ENCODE assay signal across 16 cellular contexts in the genomic region with DNA sequence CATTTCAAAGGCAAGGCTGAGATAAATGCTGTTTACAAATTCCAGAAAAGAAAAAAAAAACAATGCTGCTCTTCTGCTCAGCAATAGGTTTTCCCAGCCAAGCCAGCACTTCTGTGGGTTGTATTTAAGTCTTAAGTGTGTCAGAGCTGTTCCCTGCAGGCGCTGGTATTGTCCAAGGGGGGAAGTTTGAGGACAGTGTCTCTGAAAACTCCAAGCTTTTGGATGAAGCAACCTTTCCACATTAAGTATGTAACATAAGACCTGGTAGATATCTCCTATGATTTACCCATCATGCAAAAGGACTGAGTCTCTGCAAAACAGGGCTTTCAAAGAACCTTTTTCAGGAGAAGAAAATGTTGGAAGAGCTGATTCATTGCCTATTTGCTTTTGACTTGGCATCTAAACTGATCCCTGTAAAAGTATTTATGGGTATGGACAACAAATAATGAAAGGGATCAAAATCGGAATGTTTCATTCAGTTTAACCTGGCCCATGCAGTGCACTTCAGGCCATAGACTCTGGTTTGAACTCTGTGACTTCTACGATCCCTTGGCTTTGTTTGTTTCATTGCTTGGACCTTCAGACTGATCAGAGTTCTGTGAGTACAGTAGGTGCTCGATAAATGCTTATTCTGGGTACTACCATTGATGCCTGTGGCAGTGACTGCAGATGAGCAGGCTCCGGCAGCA. TPM values are rescaled to one million over a fixed set of nuclear protein-coding genes. Genes with fewer than 3 reads are reported as not detected.
DNase-seq lines count a peak whose midpoint lies in the region; ATAC-seq and TF ChIP-seq lines count a peak whose summit lies in the region.
"Had no signal": no experiment of that assay in that cellular context is flagged by ENCODE, and none has a peak within 500 bp of the region (broad histone marks: within the 10 kb centered on the region; RNA-seq: fewer than 3 reads in every experiment).

No MANE protein-coding gene starts in this region.

- POLR2A ChIA-PET in WTC11 (lab: Charles Lee), result no interaction called here

- H3K4me3 ChIP-seq in GM23338 (no peak overlapping the region), right lobe of liver (no peak overlapping the region)
- no peak overlapping the region for H3K4me3 ChIP-seq in effector memory CD4-positive, alpha-beta T cell (ENCODE audit: insufficient read depth, low read depth, low read length, poor library complexity, severe bottlenecking)
- H3K4me3 ChIP-seq: BLaER1 had no signal

- H3K4me1 ChIP-seq in GM23338 (ENCODE audit: insufficient read depth) (no peaks in the 10 kb centered on the region), right lobe of liver (peaks cover 0 to 7% (median 0%) of the 10 kb centered on the region in 4 donors)
- no peaks in the 10 kb centered on the region for H3K4me1 ChIP-seq in effector memory CD4-positive, alpha-beta T cell (ENCODE audit: control insufficient read depth, insufficient read depth, low read length, poor library complexity, severe bottlenecking)

- ATAC-seq in GM23338 (no peak), WTC11 (no peak), right lobe of liver (peak; percentile 23 to 92 (median 74)), HG03108 (IDR thresholded peaks at IDR 0.05; ENCODE audit: unreplicated experiment) (no peak), GM18519 (IDR thresholded peaks at IDR 0.05; ENCODE audit: low FRiP score, unreplicated experiment) (no peak)

- H3K27ac ChIP-seq in C4-2B (peak overlapping the region; percentile 37; the same call in 1 of the 2 replicates), GM23338 (ENCODE audit: low read depth) (no peak overlapping the region), right lobe of liver (peak overlapping the region in 1 of 3 donors; percentile 31)
- H3K27ac ChIP-seq in effector memory CD4-positive, alpha-beta T cell (ENCODE audit: insufficient read depth, low read length, poor library complexity, severe bottlenecking), result no peak overlapping the region
- H3K27ac ChIP-seq: BLaER1 had no signal

- no peak for TF ChIP-seq CTCF in C4-2B (conservative IDR thresholded peaks at IDR 0.05)
- TF ChIP-seq CTCF in GM23338 (conservative IDR thresholded peaks at IDR 0.05; ENCODE audit: low read depth in 2 of 2), result no peak
- TF ChIP-seq CTCF in WTC11 (IDR thresholded peaks at IDR 0.05), result no peak
- no peak for TF ChIP-seq CTCF in right lobe of liver (IDR thresholded peaks at IDR 0.05)

- no peak overlapping the region for H3K4me2 ChIP-seq in GM23338
- H3K4me2 ChIP-seq: BLaER1 had no signal

- no peak for TF ChIP-seq POLR2A in right lobe of liver (IDR thresholded peaks at IDR 0.05)

- 62% methylated on average over 5 of the region's 5 CpGs for WGBS in right lobe of liver (ENCODE audit: insufficient coverage, low coverage, low lambda C conversion rate, missing lambda C conversion rate)

- no peaks in the 10 kb centered on the region for H3K36me3 ChIP-seq in GM23338 (ENCODE audit: insufficient read depth)
- no peaks in the 10 kb centered on the region for H3K36me3 ChIP-seq in right lobe of liver
- no peaks in the 10 kb centered on the region for H3K36me3 ChIP-seq in effector memory CD4-positive, alpha-beta T cell (ENCODE audit: control insufficient read depth, insufficient read depth, low read length)
- H3K36me3 ChIP-seq: BLaER1 had no signal

- CTCF ChIA-PET in WTC11 (lab: Charles Lee), result no interaction called here

- H3K36me3 Mint-ChIP-seq in GM23338 (ENCODE audit: low read depth) (peaks cover 6% of the 10 kb centered on the region; the same call in 2 of the 3 replicates), WTC11 (peaks cover 12% of the 10 kb centered on the region)
- H3K36me3 Mint-ChIP-seq: CD4-positive, CD25-positive, alpha-beta regulatory T cell had no signal

- H3K27me3 Mint-ChIP-seq in GM23338 (ENCODE audit: insufficient read depth, low read depth, poor library complexity), result no peaks in the 10 kb centered on the region
- H3K27me3 Mint-ChIP-seq in WTC11 (ENCODE audit: low read depth), result peaks cover 2% of the 10 kb centered on the region; the same call in 1 of the 2 replicates
- H3K27me3 Mint-ChIP-seq: CD4-positive, CD25-positive, alpha-beta regulatory T cell had no signal

- intact Hi-C loops in right lobe of liver (cut with DNase I), result no loop called here

- H3K9me3 Mint-ChIP-seq in GM23338 (peaks cover 19% of the 10 kb centered on the region), WTC11 (peaks cover 24% of the 10 kb centered on the region)

- H4K20me1 ChIP-seq in GM23338 (replicated peaks; ENCODE audit: insufficient read depth), result no peaks in the 10 kb centered on the region
- H4K20me1 ChIP-seq: BLaER1 had no signal

- H3K27me3 ChIP-seq in GM23338 (ENCODE audit: insufficient read depth) (no peaks in the 10 kb centered on the region), right lobe of liver (no peaks in the 10 kb centered on the region)
- no peaks in the 10 kb centered on the region for H3K27me3 ChIP-seq in effector memory CD4-positive, alpha-beta T cell (replicated peaks; ENCODE audit: control insufficient read depth, insufficient read depth, low read length, poor library complexity, severe bottlenecking)
- H3K27me3 ChIP-seq: BLaER1 had no signal

- no peaks in the 10 kb centered on the region for H3F3A ChIP-seq in GM23338 (replicated peaks; ENCODE audit: low read depth)

- no peak overlapping the region for H3K27ac Mint-ChIP-seq in GM23338
- peak overlapping the region; percentile 68; the same call in 1 of the 2 replicates for H3K27ac Mint-ChIP-seq in WTC11
- H3K27ac Mint-ChIP-seq: CD4-positive, CD25-positive, alpha-beta regulatory T cell had no signal

- no peaks in the 10 kb centered on the region for H3K9me3 ChIP-seq in right lobe of liver
- no peaks in the 10 kb centered on the region for H3K9me3 ChIP-seq in effector memory CD4-positive, alpha-beta T cell (ENCODE audit: control insufficient read depth, low read length)
- H3K9me3 ChIP-seq: BLaER1 had no signal

- H3K79me2 ChIP-seq in GM23338 (replicated peaks; ENCODE audit: insufficient read depth), result no peaks in the 10 kb centered on the region

- H3K9me2 ChIP-seq in GM23338 (ENCODE audit: insufficient read depth), result 0 out of 2 replicates have a peak, but pooled peaks cover 2% of the 10 kb centered on the region

- DNase-seq in GM23338 (ENCODE audit: low spot score) (peak; percentile 10), WTC11 (ENCODE audit: low spot score) (no peak), right lobe of liver (no peak)
- DNase-seq in effector memory CD4-positive, alpha-beta T cell, result no peak
- DNase-seq: 8988T; AML-193; Calu3; CD4-positive, CD25-positive, alpha-beta regulatory T cell; DMS 273 treated with DMSO at 0.1 percent for 48 hours; H7 had no signal

- H3K4me1 Mint-ChIP-seq in GM23338 (no peaks in the 10 kb centered on the region), WTC11 (peaks cover 6% of the 10 kb centered on the region)
- H3K4me1 Mint-ChIP-seq: CD4-positive, CD25-positive, alpha-beta regulatory T cell had no signal

- no peak overlapping the region for H3K4me3 Mint-ChIP-seq in GM23338
- H3K4me3 Mint-ChIP-seq in WTC11, result peak overlapping the region; percentile 31; the same call in 1 of the 2 replicates

- peak overlapping the region; percentile 69 for H2AFZ ChIP-seq in GM23338

TF ChIP-seq in GM23338, 12 proteins besides CTCF, POLR2A, EP300 and RAD21 (continues in another document):
- TF ChIP-seq, protein P1, sequence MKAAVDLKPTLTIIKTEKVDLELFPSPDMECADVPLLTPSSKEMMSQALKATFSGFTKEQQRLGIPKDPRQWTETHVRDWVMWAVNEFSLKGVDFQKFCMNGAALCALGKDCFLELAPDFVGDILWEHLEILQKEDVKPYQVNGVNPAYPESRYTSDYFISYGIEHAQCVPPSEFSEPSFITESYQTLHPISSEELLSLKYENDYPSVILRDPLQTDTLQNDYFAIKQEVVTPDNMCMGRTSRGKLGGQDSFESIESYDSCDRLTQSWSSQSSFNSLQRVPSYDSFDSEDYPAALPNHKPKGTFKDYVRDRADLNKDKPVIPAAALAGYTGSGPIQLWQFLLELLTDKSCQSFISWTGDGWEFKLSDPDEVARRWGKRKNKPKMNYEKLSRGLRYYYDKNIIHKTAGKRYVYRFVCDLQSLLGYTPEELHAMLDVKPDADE (IDR thresholded peaks at IDR 0.05), result no peak
- no peak for TF ChIP-seq EZH2phosphoT487 (IDR thresholded peaks at IDR 0.05; ENCODE audit: unreplicated experiment)

TF ChIP-seq in WTC11, 78 proteins besides CTCF, POLR2A, EP300 and RAD21 (continues in another document):
- TF ChIP-seq ZBTB43 (CRISPR knock-in tag; IDR thresholded peaks at IDR 0.05) (no peak), ZNF416 (CRISPR knock-in tag; IDR thresholded peaks at IDR 0.05) (no peak)
- TF ChIP-seq, protein P2, sequence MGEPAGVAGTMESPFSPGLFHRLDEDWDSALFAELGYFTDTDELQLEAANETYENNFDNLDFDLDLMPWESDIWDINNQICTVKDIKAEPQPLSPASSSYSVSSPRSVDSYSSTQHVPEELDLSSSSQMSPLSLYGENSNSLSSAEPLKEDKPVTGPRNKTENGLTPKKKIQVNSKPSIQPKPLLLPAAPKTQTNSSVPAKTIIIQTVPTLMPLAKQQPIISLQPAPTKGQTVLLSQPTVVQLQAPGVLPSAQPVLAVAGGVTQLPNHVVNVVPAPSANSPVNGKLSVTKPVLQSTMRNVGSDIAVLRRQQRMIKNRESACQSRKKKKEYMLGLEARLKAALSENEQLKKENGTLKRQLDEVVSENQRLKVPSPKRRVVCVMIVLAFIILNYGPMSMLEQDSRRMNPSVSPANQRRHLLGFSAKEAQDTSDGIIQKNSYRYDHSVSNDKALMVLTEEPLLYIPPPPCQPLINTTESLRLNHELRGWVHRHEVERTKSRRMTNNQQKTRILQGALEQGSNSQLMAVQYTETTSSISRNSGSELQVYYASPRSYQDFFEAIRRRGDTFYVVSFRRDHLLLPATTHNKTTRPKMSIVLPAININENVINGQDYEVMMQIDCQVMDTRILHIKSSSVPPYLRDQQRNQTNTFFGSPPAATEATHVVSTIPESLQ (CRISPR knock-in tag; IDR thresholded peaks at IDR 0.05), result no peak

RNA-seq across cellular contexts. Expression of gene PLG, which starts 16.1 kb away (rescaled TPM):
- not detected in 2 replicates for total RNA-seq in GM23338 (2014; rRNA removed; shearing (Covaris generic))
- not detected in 2 replicates for polyA plus RNA-seq in GM23338 (2016; fragmentation: Nextera tagmentation; extraction: Ambion mirVana)
- total RNA-seq in WTC11 (2021) (0.46 to 1.4 TPM (median 0.72 TPM) in 3 replicates), right lobe of liver (1,000 to 10,000 TPM in 4 of 6 experiments, 100 to 1,000 TPM in 2; 756 to 3,432 (median 1,885) TPM)
- total RNA-seq: Calu3; CD4-positive, CD25-positive, alpha-beta regulatory T cell; Daoy; H7; HT1080 had no signal
- polyA plus RNA-seq: CD4-positive, CD25-positive, alpha-beta regulatory T cell had no signal

RNA-seq across cellular contexts. Expression of gene LPA, which starts 21.8 kb away (rescaled TPM):
- total RNA-seq in GM23338 (2014; rRNA removed; shearing (Covaris generic)), result 0.17 and 0.27 TPM in 2 replicates
- polyA plus RNA-seq in GM23338 (2016; fragmentation: Nextera tagmentation; extraction: Ambion mirVana), result not detected in 2 replicates
- total RNA-seq in WTC11 (2021) (0.60 to 0.66 TPM (median 0.61 TPM) in 3 replicates), right lobe of liver (100 to 1,000 TPM in 4 of 6 experiments, 10 to 100 TPM in 2; 13.5 to 442 (median 184) TPM)
- total RNA-seq: Calu3; CD4-positive, CD25-positive, alpha-beta regulatory T cell; Daoy; H7; HT1080 had no signal
- polyA plus RNA-seq: CD4-positive, CD25-positive, alpha-beta regulatory T cell had no signal

Comparison
In these comparisons a context has a peak if more than half of its experiments do, and no peak if none do; other contexts are left out.
1. ATAC-seq: peak in right lobe of liver (4 of 4); none in GM23338 (single experiment), WTC11 (single experiment), HG03108 (single experiment) and GM18519 (single experiment).
2. RNA of gene PLG, which starts 16.1 kb away (total RNA-seq): 756 to 3,432 TPM in right lobe of liver; 0.46 to 1.4 TPM in WTC11 and not detected in GM23338; every median in the first group is over 100 times any median in the second.